1 cellular context compared by ENCODE assay signal in genomic region chr11:36509694-36510566, GRCh38.
TF ChIP-seq lines count a peak whose summit lies in the region.

Gene TRAF6 (minus strand): TSS chr11:36510272. CDS start chr11:36501515, 8,757 bp downstream.

TF ChIP-seq in HepG2, 621 proteins besides CTCF, POLR2A, EP300 and RAD21 (continued from another document):
- TF ChIP-seq PBX2 (CRISPR knock-in tag; IDR thresholded peaks at IDR 0.05) (no peak), ZNF318 (CRISPR knock-in tag; IDR thresholded peaks at IDR 0.05) (no peak), ZNF253 (CRISPR knock-in tag; IDR thresholded peaks at IDR 0.05; ENCODE audit: borderline replicate concordance) (no peak), ZNF20 (CRISPR knock-in tag; IDR thresholded peaks at IDR 0.05) (0 out of 2 replicates have a peak, but pooled peaks have one; percentile 53), ARID5B (CRISPR knock-in tag; IDR thresholded peaks at IDR 0.05) (peak; percentile 70; the same call in 1 of the 2 replicates), ZNF354B (CRISPR knock-in tag; IDR thresholded peaks at IDR 0.05) (no peak), ZBTB10 (CRISPR knock-in tag; IDR thresholded peaks at IDR 0.05; ENCODE audit: borderline replicate concordance) (0 out of 2 replicates have a peak, but pooled peaks have one; percentile 66), TMF1 (CRISPR knock-in tag; IDR thresholded peaks at IDR 0.05; ENCODE audit: low read depth) (0 out of 2 replicates have a peak, but pooled peaks have one; percentile 23), KAT7 (CRISPR knock-in tag; IDR thresholded peaks at IDR 0.05; ENCODE audit: borderline replicate concordance) (peak; percentile 92; the same call in 1 of the 2 replicates), SMAD3 (CRISPR knock-in tag; IDR thresholded peaks at IDR 0.05) (peak; percentile 90), HOXA3 (CRISPR knock-in tag; IDR thresholded peaks at IDR 0.05) (peak; percentile 92)
